1 cellular context compared by ENCODE assay signal in the genomic region with DNA sequence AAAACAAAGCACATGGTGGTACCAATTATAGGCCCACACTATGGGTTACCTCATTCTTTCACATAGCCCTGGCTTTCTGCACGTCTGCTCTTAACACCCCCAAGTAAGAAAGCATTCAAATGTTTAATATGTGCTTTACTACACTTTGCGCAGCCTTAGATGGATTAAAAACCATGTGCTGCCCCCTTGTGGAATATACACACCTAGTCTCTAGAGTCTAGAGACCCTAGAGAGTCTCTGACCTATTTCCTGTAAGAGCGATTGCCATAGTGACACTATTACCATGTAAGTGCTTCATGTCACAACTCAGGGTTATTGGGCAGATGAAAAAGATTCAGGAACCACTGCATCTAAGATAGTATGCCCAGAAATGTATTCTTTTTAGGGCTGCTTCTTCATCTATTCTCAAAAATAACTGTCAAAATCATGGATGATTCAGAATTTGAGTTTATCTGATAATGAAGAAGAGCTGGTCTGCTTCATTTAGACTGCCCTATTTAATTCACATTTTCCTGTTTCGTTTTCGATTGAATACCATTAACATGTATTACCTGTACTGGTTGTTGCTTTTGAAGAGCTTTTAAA.
TF ChIP-seq lines count a peak whose summit lies in the region.

No MANE protein-coding gene starts in this region.

TF ChIP-seq in neural cell, 6 proteins besides CTCF, POLR2A, EP300 and RAD21 (continued from another document):
- TF ChIP-seq, protein P1, sequence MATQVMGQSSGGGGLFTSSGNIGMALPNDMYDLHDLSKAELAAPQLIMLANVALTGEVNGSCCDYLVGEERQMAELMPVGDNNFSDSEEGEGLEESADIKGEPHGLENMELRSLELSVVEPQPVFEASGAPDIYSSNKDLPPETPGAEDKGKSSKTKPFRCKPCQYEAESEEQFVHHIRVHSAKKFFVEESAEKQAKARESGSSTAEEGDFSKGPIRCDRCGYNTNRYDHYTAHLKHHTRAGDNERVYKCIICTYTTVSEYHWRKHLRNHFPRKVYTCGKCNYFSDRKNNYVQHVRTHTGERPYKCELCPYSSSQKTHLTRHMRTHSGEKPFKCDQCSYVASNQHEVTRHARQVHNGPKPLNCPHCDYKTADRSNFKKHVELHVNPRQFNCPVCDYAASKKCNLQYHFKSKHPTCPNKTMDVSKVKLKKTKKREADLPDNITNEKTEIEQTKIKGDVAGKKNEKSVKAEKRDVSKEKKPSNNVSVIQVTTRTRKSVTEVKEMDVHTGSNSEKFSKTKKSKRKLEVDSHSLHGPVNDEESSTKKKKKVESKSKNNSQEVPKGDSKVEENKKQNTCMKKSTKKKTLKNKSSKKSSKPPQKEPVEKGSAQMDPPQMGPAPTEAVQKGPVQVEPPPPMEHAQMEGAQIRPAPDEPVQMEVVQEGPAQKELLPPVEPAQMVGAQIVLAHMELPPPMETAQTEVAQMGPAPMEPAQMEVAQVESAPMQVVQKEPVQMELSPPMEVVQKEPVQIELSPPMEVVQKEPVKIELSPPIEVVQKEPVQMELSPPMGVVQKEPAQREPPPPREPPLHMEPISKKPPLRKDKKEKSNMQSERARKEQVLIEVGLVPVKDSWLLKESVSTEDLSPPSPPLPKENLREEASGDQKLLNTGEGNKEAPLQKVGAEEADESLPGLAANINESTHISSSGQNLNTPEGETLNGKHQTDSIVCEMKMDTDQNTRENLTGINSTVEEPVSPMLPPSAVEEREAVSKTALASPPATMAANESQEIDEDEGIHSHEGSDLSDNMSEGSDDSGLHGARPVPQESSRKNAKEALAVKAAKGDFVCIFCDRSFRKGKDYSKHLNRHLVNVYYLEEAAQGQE (IDR thresholded peaks at IDR 0.05; ENCODE audit: borderline replicate concordance), result no peak
- peak; percentile 61 for TF ChIP-seq SMC3 (conservative IDR thresholded peaks at IDR 0.05; ENCODE audit: poor library complexity)
